Comparison of ENCODE assay signal across 25 cellular contexts in genomic region chr20:1793821-1794220, GRCh38.
"Had no signal": no experiment of that assay in that cellular context is flagged by ENCODE, and none has a peak within 500 bp of the region (broad histone marks: within the 10 kb centered on the region; RNA-seq: fewer than 3 reads in every experiment).

No MANE protein-coding gene starts in this region.

- FAIRE-seq: colon, islet of Langerhans, keratinocyte had no signal

- H3K4me3 ChIP-seq: coronary artery, dorsolateral prefrontal cortex, esophagus squamous epithelium, gastrocnemius medialis, heart right ventricle, left lung, lower lobe of right lung, mucosa of descending colon had no signal

- ATAC-seq: esophagus mucosa, gastrocnemius medialis, heart right ventricle, left cardiac atrium, left lung, left ventricle myocardium superior, lower lobe of right lung, mucosa of descending colon had no signal

- H3K36me3 ChIP-seq: esophagus squamous epithelium, gastrocnemius medialis, heart right ventricle, left lung, lower lobe of right lung had no signal

- H3K9me3 ChIP-seq: esophagus squamous epithelium, gastrocnemius medialis, heart right ventricle, left lung, lower lobe of right lung, mucosa of descending colon had no signal

- H3K27ac ChIP-seq: coronary artery, dorsolateral prefrontal cortex, epithelial cell of prostate, esophagus squamous epithelium, gastrocnemius medialis, heart right ventricle, left lung, lower lobe of right lung had no signal

- DNase-seq: dermis blood vessel endothelial cell; dorsolateral prefrontal cortex; effector CD4-positive, alpha-beta T cell; effector memory CD4-positive, alpha-beta T cell; erythroblast; esophagus squamous epithelium; foreskin fibroblast; foreskin melanocyte; gastrocnemius medialis; glutamatergic neuron; heart right ventricle; hippocampal formation; left cardiac atrium; left lung; left ventricle myocardium superior; lower lobe of right lung; mesenchymal stem cell; mucosa of descending colon; naive B cell had no signal

- H3K4me1 ChIP-seq: esophagus squamous epithelium, gastrocnemius medialis, heart right ventricle, left lung, lower lobe of right lung had no signal

- H3K27me3 ChIP-seq: dorsolateral prefrontal cortex had no signal
